In genomic region chr17:75784473-75785015, GRCh38 we compare ENCODE assay signal across 1 cellular context.
TF ChIP-seq lines count a peak whose summit lies in the region.

Gene UNK (plus strand): TSS chr17:75784806. CDS start chr17:75784881, 75 bp downstream.

TF ChIP-seq in K562, 482 proteins besides CTCF, POLR2A, EP300 and RAD21 (continued from another document and continues in another):
- TF ChIP-seq ZNF589 (CRISPR knock-in tag; IDR thresholded peaks at IDR 0.05; ENCODE audit: low read depth) (peak; percentile 38; the same call in 1 of the 2 replicates), ATF1 (CRISPR knock-in tag; IDR thresholded peaks at IDR 0.05) (no peak), ATF1 (tag; IDR thresholded peaks at IDR 0.05) (peak; percentile 98), KLF13 (tag; IDR thresholded peaks at IDR 0.05; ENCODE audit: borderline replicate concordance, low read depth) (peak; percentile 2; the same call in 1 of the 2 replicates), HMGN3 (IDR thresholded peaks at IDR 0.05; ENCODE audit: borderline replicate concordance, extremely low read depth, insufficient read length, low read depth, low read length) (no peak), ZNF436 (CRISPR knock-in tag; IDR thresholded peaks at IDR 0.05) (no peak), PHF8 (IDR thresholded peaks at IDR 0.05; ENCODE audit: borderline replicate concordance, low read length) (peak; percentile 66; the same call in 1 of the 2 replicates), RFX7 (CRISPR knock-in tag; IDR thresholded peaks at IDR 0.05) (peak; percentile 75; the same call in 1 of the 2 replicates), ZNF778 (CRISPR knock-in tag; IDR thresholded peaks at IDR 0.05) (no peak), KHSRP (IDR thresholded peaks at IDR 0.05) (no peak), MAZ (CRISPR knock-in tag; conservative IDR thresholded peaks at IDR 0.05 in 1 of 2, IDR thresholded peaks at IDR 0.05 in 1 of 2) (peak in 1 of 2 experiments; percentile 90; a peak in 2 of 4 replicates), ZNF384 (IDR thresholded peaks at IDR 0.05; ENCODE audit: low read depth, low read length) (no peak), JUND (IDR thresholded peaks at IDR 0.05; ENCODE audit: borderline replicate concordance, low read depth, low read length) (no peak), JUND (tag; IDR thresholded peaks at IDR 0.05; ENCODE audit: borderline replicate concordance, low read depth, low read length) (no peak), HDAC8 (tag; IDR thresholded peaks at IDR 0.05) (no peak; the same call in 1 of the 2 replicates), ASH1L (IDR thresholded peaks at IDR 0.05; ENCODE audit: borderline replicate concordance, low read depth, partially characterized antibody) (peak; percentile 72), ZNF263 (CRISPR knock-in tag; IDR thresholded peaks at IDR 0.05; ENCODE audit: borderline replicate concordance) (no peak), NFXL1 (CRISPR knock-in tag; IDR thresholded peaks at IDR 0.05) (no peak), KLF16 (IDR thresholded peaks at IDR 0.05) (no peak), PTBP1 (IDR thresholded peaks at IDR 0.05; ENCODE audit: low read depth, low read length) (no peak), MAFF (IDR thresholded peaks at IDR 0.05; ENCODE audit: low read length) (0 out of 2 replicates have a peak, but pooled peaks have one; percentile 6), NR2F6 (CRISPR knock-in tag; IDR thresholded peaks at IDR 0.05) (no peak), CBX5 (IDR thresholded peaks at IDR 0.05; ENCODE audit: borderline replicate concordance, low read depth) (no peak), PYGO2 (tag; IDR thresholded peaks at IDR 0.05) (no peak), HNRNPL (IDR thresholded peaks at IDR 0.05; ENCODE audit: low read depth, low read length) (no peak), CREM (IDR thresholded peaks at IDR 0.05; ENCODE audit: low read depth) (peak; percentile 85; the same call in 1 of the 2 replicates), ZNF445 (CRISPR knock-in tag; IDR thresholded peaks at IDR 0.05; ENCODE audit: low read depth) (no peak), ZNF512 (tag; IDR thresholded peaks at IDR 0.05) (no peak), MEIS2 (IDR thresholded peaks at IDR 0.05; ENCODE audit: partially characterized antibody) (peak; percentile 80), MTF1 (CRISPR knock-in tag; IDR thresholded peaks at IDR 0.05; ENCODE audit: borderline replicate concordance) (no peak), RAD51 (IDR thresholded peaks at IDR 0.05; ENCODE audit: borderline replicate concordance, low read depth) (no peak), HDAC2 (IDR thresholded peaks at IDR 0.05) (no peak), ZNF184 (CRISPR knock-in tag; IDR thresholded peaks at IDR 0.05) (no peak), ZNF766 (CRISPR knock-in tag; conservative IDR thresholded peaks at IDR 0.05) (peak; percentile 98), NR1H2 (CRISPR knock-in tag; IDR thresholded peaks at IDR 0.05) (no peak), PML (IDR thresholded peaks at IDR 0.05; ENCODE audit: low read length) (no peak; the same call in 1 of the 2 replicates), SMAD2 (IDR thresholded peaks at IDR 0.05; ENCODE audit: low read depth, low read length) (no peak), PCBP1 (IDR thresholded peaks at IDR 0.05; ENCODE audit: low read depth, low read length, poor library complexity, severe bottlenecking) (peak; percentile 73), ZKSCAN8 (CRISPR knock-in tag; IDR thresholded peaks at IDR 0.05) (0 out of 2 replicates have a peak, but pooled peaks have one; percentile 20), CREB3L1 (IDR thresholded peaks at IDR 0.05; ENCODE audit: borderline replicate concordance, low read depth) (peak; percentile 98), TAF7 (tag; IDR thresholded peaks at IDR 0.05) (no peak), BDP1 (IDR thresholded peaks at IDR 0.05; ENCODE audit: insufficient read depth, insufficient read length) (no peak), MEF2D (tag; conservative IDR thresholded peaks at IDR 0.05; ENCODE audit: low read depth) (peak; percentile 51; the same call in 1 of the 2 replicates), ZNF282 (CRISPR knock-in tag; IDR thresholded peaks at IDR 0.05) (no peak), ZBTB2 (IDR thresholded peaks at IDR 0.05) (peak; percentile 98), DMBX1 (CRISPR knock-in tag; IDR thresholded peaks at IDR 0.05; ENCODE audit: borderline replicate concordance) (peak; percentile 94; the same call in 1 of the 2 replicates), CHD2 (IDR thresholded peaks at IDR 0.05; ENCODE audit: low read depth, low read length) (no peak; the same call in none of the 2 replicates), ZBTB26 (CRISPR knock-in tag; IDR thresholded peaks at IDR 0.05) (no peak), ZKSCAN1 (IDR thresholded peaks at IDR 0.05; ENCODE audit: low read depth, low read length) (no peak), CREBBP (IDR thresholded peaks at IDR 0.05; ENCODE audit: low read depth, low read length) (no peak), FOXA1 (IDR thresholded peaks at IDR 0.05; ENCODE audit: borderline replicate concordance) (no peak), KAT2B (IDR thresholded peaks at IDR 0.05; ENCODE audit: low read depth, low read length) (no peak), RUNX1 (IDR thresholded peaks at IDR 0.05; ENCODE audit: low read depth) (no peak), PHF20 (IDR thresholded peaks at IDR 0.05; ENCODE audit: partially characterized antibody) (no peak), SPI1 (IDR thresholded peaks at IDR 0.05; ENCODE audit: borderline replicate concordance, low read depth, low read length) (peak; percentile 38; the same call in 1 of the 2 replicates), ZNF347 (CRISPR knock-in tag; IDR thresholded peaks at IDR 0.05; ENCODE audit: low read depth) (no peak)
- TF ChIP-seq, protein P1, sequence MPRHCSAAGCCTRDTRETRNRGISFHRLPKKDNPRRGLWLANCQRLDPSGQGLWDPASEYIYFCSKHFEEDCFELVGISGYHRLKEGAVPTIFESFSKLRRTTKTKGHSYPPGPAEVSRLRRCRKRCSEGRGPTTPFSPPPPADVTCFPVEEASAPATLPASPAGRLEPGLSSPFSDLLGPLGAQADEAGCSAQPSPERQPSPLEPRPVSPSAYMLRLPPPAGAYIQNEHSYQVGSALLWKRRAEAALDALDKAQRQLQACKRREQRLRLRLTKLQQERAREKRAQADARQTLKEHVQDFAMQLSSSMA (CRISPR knock-in tag; IDR thresholded peaks at IDR 0.05): no peak
- TF ChIP-seq, protein P2, sequence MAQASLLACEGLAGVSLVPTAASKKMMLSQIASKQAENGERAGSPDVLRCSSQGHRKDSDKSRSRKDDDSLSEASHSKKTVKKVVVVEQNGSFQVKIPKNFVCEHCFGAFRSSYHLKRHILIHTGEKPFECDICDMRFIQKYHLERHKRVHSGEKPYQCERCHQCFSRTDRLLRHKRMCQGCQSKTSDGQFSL (CRISPR knock-in tag; IDR thresholded peaks at IDR 0.05): peak; percentile 99
- TF ChIP-seq, protein P2 (tag; IDR thresholded peaks at IDR 0.05): peak in 1 of 2 experiments; percentile 99; a peak in 2 of 4 replicates
- TF ChIP-seq, protein P3, sequence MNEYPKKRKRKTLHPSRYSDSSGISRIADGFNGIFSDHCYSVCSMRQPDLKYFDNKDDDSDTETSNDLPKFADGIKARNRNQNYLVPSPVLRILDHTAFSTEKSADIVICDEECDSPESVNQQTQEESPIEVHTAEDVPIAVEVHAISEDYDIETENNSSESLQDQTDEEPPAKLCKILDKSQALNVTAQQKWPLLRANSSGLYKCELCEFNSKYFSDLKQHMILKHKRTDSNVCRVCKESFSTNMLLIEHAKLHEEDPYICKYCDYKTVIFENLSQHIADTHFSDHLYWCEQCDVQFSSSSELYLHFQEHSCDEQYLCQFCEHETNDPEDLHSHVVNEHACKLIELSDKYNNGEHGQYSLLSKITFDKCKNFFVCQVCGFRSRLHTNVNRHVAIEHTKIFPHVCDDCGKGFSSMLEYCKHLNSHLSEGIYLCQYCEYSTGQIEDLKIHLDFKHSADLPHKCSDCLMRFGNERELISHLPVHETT (CRISPR knock-in tag; conservative IDR thresholded peaks at IDR 0.05 in 1 of 2, IDR thresholded peaks at IDR 0.05 in 1 of 2): peak in 1 of 2 experiments; percentile 58; a peak in 1 of 4 replicates
- TF ChIP-seq, protein P4, sequence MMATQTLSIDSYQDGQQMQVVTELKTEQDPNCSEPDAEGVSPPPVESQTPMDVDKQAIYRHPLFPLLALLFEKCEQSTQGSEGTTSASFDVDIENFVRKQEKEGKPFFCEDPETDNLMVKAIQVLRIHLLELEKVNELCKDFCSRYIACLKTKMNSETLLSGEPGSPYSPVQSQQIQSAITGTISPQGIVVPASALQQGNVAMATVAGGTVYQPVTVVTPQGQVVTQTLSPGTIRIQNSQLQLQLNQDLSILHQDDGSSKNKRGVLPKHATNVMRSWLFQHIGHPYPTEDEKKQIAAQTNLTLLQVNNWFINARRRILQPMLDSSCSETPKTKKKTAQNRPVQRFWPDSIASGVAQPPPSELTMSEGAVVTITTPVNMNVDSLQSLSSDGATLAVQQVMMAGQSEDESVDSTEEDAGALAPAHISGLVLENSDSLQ (IDR thresholded peaks at IDR 0.05): no peak
- TF ChIP-seq, protein P5, sequence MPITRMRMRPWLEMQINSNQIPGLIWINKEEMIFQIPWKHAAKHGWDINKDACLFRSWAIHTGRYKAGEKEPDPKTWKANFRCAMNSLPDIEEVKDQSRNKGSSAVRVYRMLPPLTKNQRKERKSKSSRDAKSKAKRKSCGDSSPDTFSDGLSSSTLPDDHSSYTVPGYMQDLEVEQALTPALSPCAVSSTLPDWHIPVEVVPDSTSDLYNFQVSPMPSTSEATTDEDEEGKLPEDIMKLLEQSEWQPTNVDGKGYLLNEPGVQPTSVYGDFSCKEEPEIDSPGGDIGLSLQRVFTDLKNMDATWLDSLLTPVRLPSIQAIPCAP (CRISPR knock-in tag; IDR thresholded peaks at IDR 0.05; ENCODE audit: borderline replicate concordance): peak; percentile 1; the same call in 1 of the 2 replicates
